ENCODE assay signal across 14 cellular contexts in genomic region chr1:172351347-172351746, GRCh38.
A peak's percentile ranks its signal among the peaks of the same experiment; 100 is the strongest.
DNase-seq lines count a peak whose midpoint lies in the region; ATAC-seq, FAIRE-seq and TF ChIP-seq lines count a peak whose summit lies in the region.
"Had no signal": no experiment of that assay in that cellular context is flagged by ENCODE, and none has a peak within 500 bp of the region (broad histone marks: within the 10 kb centered on the region; RNA-seq: fewer than 3 reads in every experiment).

No MANE protein-coding gene starts in this region.

- no peak for TF ChIP-seq POLR2A in endothelial cell of umbilical vein (IDR thresholded peaks at IDR 0.05; ENCODE audit: low read depth, low read length)

- DNase-seq in EL (peak; percentile 8), RPMI7951 (ENCODE audit: low read depth) (peak; percentile 66), endothelial cell of umbilical vein (ENCODE audit: low read depth, low spot score) (no peak), Ammon's horn (ENCODE audit: low spot score) (no peak), NCI-H524 treated with DMSO at 0.1 percent for 48 hours (lab: John Stamatoyannopoulos, UW) (no peak), H9 (no peak)
- DNase-seq: activated CD8-positive, alpha-beta T cell treated with anti-CD3 and anti-CD28 coated beads, Interleukin-2, amount 10 ng/mL, durations not matched to agents 7 days and 5 days; caudate nucleus; CD4-positive, alpha-beta memory T cell; mucosa of descending colon; T-helper 9 cell had no signal

- no TSS peak for BruUV-seq in endothelial cell of umbilical vein (replicated peaks; lab: Mats Ljungman, UMichigan)

- peaks cover 13 to 16% of the 10 kb centered on the region in 2 experiments for H3K9me3 Mint-ChIP-seq in H9

- no peak overlapping the region for H3K18ac ChIP-seq in H9 (ENCODE audit: insufficient read length, low read depth, low read length)

- no peak overlapping the region for H2BK5ac ChIP-seq in H9 (ENCODE audit: insufficient read length, low read length)

- no peak overlapping the region for H4K91ac ChIP-seq in H9 (ENCODE audit: insufficient read length, low read depth, low read length)

- no peaks in the 10 kb centered on the region for H3K36me3 ChIP-seq in endothelial cell of umbilical vein (ENCODE audit: control insufficient read depth in 2 of 2, extremely low read depth in 1 of 2, insufficient read depth in 2 of 2, low read length in 2 of 2)
- H3K36me3 ChIP-seq in parathyroid adenoma (ENCODE audit: control insufficient read depth, insufficient read depth, low read length) = no peaks in the 10 kb centered on the region
- H3K36me3 ChIP-seq: esophagus muscularis mucosa had no signal

- H3K9ac ChIP-seq in endothelial cell of umbilical vein (replicated peaks; ENCODE audit: extremely low read depth, insufficient read depth, low read length) (no peak overlapping the region), parathyroid adenoma (no peak overlapping the region), H9 (ENCODE audit: extremely low read depth, insufficient read length, low read length) (no peak overlapping the region)

- H2BK120ac ChIP-seq in H9 (ENCODE audit: low read depth, low read length, poor library complexity, severe bottlenecking) = no peak overlapping the region

- no peak for ATAC-seq in HG03139 (IDR thresholded peaks at IDR 0.05; ENCODE audit: unreplicated experiment)
- ATAC-seq: activated CD8-positive, alpha-beta T cell treated with anti-CD3 and anti-CD28 coated beads, Interleukin-2, amount 10 ng/mL, durations not matched to agents 7 days and 5 days; mucosa of descending colon had no signal

- H4K20me1 ChIP-seq in endothelial cell of umbilical vein (replicated peaks; ENCODE audit: control insufficient read depth, extremely low read depth, insufficient read depth, low read length) = no peaks in the 10 kb centered on the region
- no peaks in the 10 kb centered on the region for H4K20me1 ChIP-seq in H9 (ENCODE audit: control insufficient read depth, insufficient read depth, insufficient read length)

- H3K9me3 ChIP-seq in endothelial cell of umbilical vein (replicated peaks; ENCODE audit: control insufficient read depth, insufficient read depth, low read length) (no peaks in the 10 kb centered on the region), parathyroid adenoma (ENCODE audit: control insufficient read depth, low read length) (no peaks in the 10 kb centered on the region), H9 (ENCODE audit: control insufficient read depth, low read depth, low read length) (peaks cover 3% of the 10 kb centered on the region)

- H3K4me2 ChIP-seq in endothelial cell of umbilical vein (ENCODE audit: insufficient read depth, low read length) (peak overlapping the region; percentile 59), parathyroid adenoma (ENCODE audit: low read length) (peak overlapping the region; percentile 35), H9 (ENCODE audit: insufficient read depth, insufficient read length, low read length) (no peak overlapping the region)

- no peaks in the 10 kb centered on the region for H3K23me2 ChIP-seq in H9 (ENCODE audit: insufficient read length, low read depth, low read length, poor library complexity, severe bottlenecking)

- H3K4me3 ChIP-seq in endothelial cell of umbilical vein (replicated peaks in 1 of 3; ENCODE audit: insufficient read depth in 1 of 3, low read depth in 1 of 3, low read length in 3 of 3) = no peak overlapping the region
- H3K4me3 ChIP-seq in parathyroid adenoma (ENCODE audit: low read depth, low read length) = no peak overlapping the region
- H3K4me3 ChIP-seq: esophagus muscularis mucosa, mucosa of descending colon had no signal

- POLR2A ChIA-PET in endothelial cell of umbilical vein (lab: Charles Lee) = no interaction called here

- intact Hi-C loops in endothelial cell of umbilical vein (cut with micrococcal nuclease) = no loop called here

- H3K23ac ChIP-seq in H9 (ENCODE audit: insufficient read length, low read depth, low read length) = no peak overlapping the region

- H3K27ac ChIP-seq in endothelial cell of umbilical vein (ENCODE audit: insufficient read depth, low read depth, low read length) (peak overlapping the region; percentile 10), parathyroid adenoma (peak overlapping the region; percentile 50), H9 (ENCODE audit: insufficient read length, low read depth, low read length) (no peak overlapping the region)
- H3K27ac ChIP-seq: esophagus muscularis mucosa had no signal

- H4K8ac ChIP-seq in H9 (replicated peaks; ENCODE audit: insufficient read length, low read depth, low read length) = no peak overlapping the region

- H2AFZ ChIP-seq in endothelial cell of umbilical vein (ENCODE audit: low read depth, low read length) (peak overlapping the region; percentile 32), parathyroid adenoma (peak overlapping the region; percentile 3), H9 (ENCODE audit: low read length) (no peak overlapping the region)

- H3K27me3 ChIP-seq in endothelial cell of umbilical vein (ENCODE audit: control insufficient read depth in 2 of 2, insufficient read depth in 2 of 2, low read length in 2 of 2) = no peaks in the 10 kb centered on the region
- no peaks in the 10 kb centered on the region for H3K27me3 ChIP-seq in parathyroid adenoma (ENCODE audit: control insufficient read depth, insufficient read depth, low read length)
- no peaks in the 10 kb centered on the region for H3K27me3 ChIP-seq in H9 (ENCODE audit: insufficient read depth, low read length)
- H3K27me3 ChIP-seq: esophagus muscularis mucosa had no signal

- no peaks in the 10 kb centered on the region for H3K27me3 Mint-ChIP-seq in H9 (ENCODE audit: low read depth)
- H3K27me3 Mint-ChIP-seq: CD4-positive, alpha-beta memory T cell had no signal

- H3K14ac ChIP-seq in H9 (ENCODE audit: insufficient read depth, low read length) = no peak overlapping the region

- H4K5ac ChIP-seq in H9 (ENCODE audit: insufficient read length, low read depth, low read length) = no peak overlapping the region

- H3K27ac Mint-ChIP-seq in H9 = no peak overlapping the region
- H3K27ac Mint-ChIP-seq: activated CD8-positive, alpha-beta T cell treated with anti-CD3 and anti-CD28 coated beads, Interleukin-2, amount 10 ng/mL, durations not matched to agents 7 days and 5 days had no signal

- no peak overlapping the region for H2AK5ac ChIP-seq in H9 (ENCODE audit: insufficient read length, low read length)

- no peak overlapping the region for H2BK12ac ChIP-seq in H9 (ENCODE audit: insufficient read length, low read depth, low read length)

- H3K9me1 ChIP-seq in endothelial cell of umbilical vein (replicated peaks; ENCODE audit: control insufficient read depth, extremely low read depth, insufficient read depth, low read length) = no peaks in the 10 kb centered on the region

- H3K36me3 Mint-ChIP-seq in H9 (ENCODE audit: insufficient read depth in 1 of 3, low read depth in 3 of 3) = peaks cover 7 to 19% (median 17%) of the 10 kb centered on the region in 3 experiments

- no peak overlapping the region for H2BK20ac ChIP-seq in H9 (ENCODE audit: low read depth, low read length, poor library complexity, severe bottlenecking)

- H3K79me1 ChIP-seq in H9 (ENCODE audit: insufficient read depth, low read depth, low read length, poor library complexity, severe bottlenecking) = no peaks in the 10 kb centered on the region

- no peak overlapping the region for H3K4me3 Mint-ChIP-seq in H9
- H3K4me3 Mint-ChIP-seq: activated CD8-positive, alpha-beta T cell treated with anti-CD3 and anti-CD28 coated beads, Interleukin-2, amount 10 ng/mL, durations not matched to agents 7 days and 5 days; CD4-positive, alpha-beta memory T cell had no signal

- TF ChIP-seq CTCF in endothelial cell of umbilical vein (IDR thresholded peaks at IDR 0.05; ENCODE audit: extremely low read depth in 1 of 2, insufficient read depth in 1 of 2, low read depth in 1 of 2, low read length in 2 of 2) (no peak), parathyroid adenoma (IDR thresholded peaks at IDR 0.05) (no peak), H9 (conservative IDR thresholded peaks at IDR 0.05) (no peak)

- H3T11ph ChIP-seq in H9 (ENCODE audit: low read length) = no peak overlapping the region

- H2BK15ac ChIP-seq in H9 (ENCODE audit: low read depth, low read length) = no peak overlapping the region

- peaks cover 6 to 11% of the 10 kb centered on the region in 2 experiments for H3K4me1 Mint-ChIP-seq in H9

- CTCF ChIA-PET in endothelial cell of umbilical vein (lab: Charles Lee) = interaction anchor here (0.7 to 2.0 kb wide), 5 partner anchors 8 to 208 kb away, joined by 3 to 9 read pairs (median 3); no protein-coding TSS in a partner anchor

- FAIRE-seq in endothelial cell of umbilical vein (lab: Jason Lieb, UNC) = no peak

- H3K4me1 ChIP-seq in endothelial cell of umbilical vein (ENCODE audit: control insufficient read depth, extremely low read depth, insufficient read depth, low read length) = peaks cover 24% of the 10 kb centered on the region
- H3K4me1 ChIP-seq in parathyroid adenoma = peaks cover 2% of the 10 kb centered on the region
- no peaks in the 10 kb centered on the region for H3K4me1 ChIP-seq in H9 (ENCODE audit: insufficient read depth, low read length)

- dilution Hi-C loops in endothelial cell of umbilical vein (cut with MboI; ENCODE audit: extremely low pct_ligation_motif_present, low sequenced_read_pairs) = no loop called here

- H3K4ac ChIP-seq in H9 (ENCODE audit: low read depth, low read length) = no peak overlapping the region

- no peak overlapping the region for H3K56ac ChIP-seq in H9 (ENCODE audit: insufficient read length, low read depth, low read length)

- H3K79me2 ChIP-seq in endothelial cell of umbilical vein (ENCODE audit: control insufficient read depth, insufficient read depth, low read length) (no peaks in the 10 kb centered on the region), parathyroid adenoma (no peaks in the 10 kb centered on the region), H9 (ENCODE audit: insufficient read depth, low read length) (no peaks in the 10 kb centered on the region)

TF ChIP-seq in endothelial cell of umbilical vein, 7 proteins besides CTCF, POLR2A, EP300 and RAD21:
- TF ChIP-seq EZH2 (IDR thresholded peaks at IDR 0.05; ENCODE audit: borderline replicate concordance, low read depth, low read length, severe bottlenecking) (no peak), FOS (IDR thresholded peaks at IDR 0.05; ENCODE audit: borderline replicate concordance, insufficient read depth, low read length) (no peak), MAX (IDR thresholded peaks at IDR 0.05; ENCODE audit: insufficient read depth, insufficient read length) (no peak), JUN (IDR thresholded peaks at IDR 0.05; ENCODE audit: borderline replicate concordance, insufficient read depth, insufficient read length, low read depth) (no peak), POLR2AphosphoS5 (IDR thresholded peaks at IDR 0.05; ENCODE audit: insufficient read depth, low read depth, low read length) (no peak), GATA2 (IDR thresholded peaks at IDR 0.05; ENCODE audit: insufficient read depth, insufficient read length, low read depth, low read length) (no peak), MYC (IDR thresholded peaks at IDR 0.05; ENCODE audit: low read depth, low read length) (no peak)

Comparison
In these comparisons a context has a peak if more than half of its experiments do, and no peak if none do; other contexts are left out.
1. DNase-seq: peak in EL (single experiment) and RPMI7951 (single experiment); none in endothelial cell of umbilical vein (single experiment), Ammon's horn (single experiment), NCI-H524 treated with DMSO at 0.1 percent for 48 hours (single experiment) and H9 (single experiment).